26 cellular contexts compared by ENCODE assay signal in genomic region chr2:12763486-12763885, GRCh38.
"Had no signal": no experiment of that assay in that cellular context is flagged by ENCODE, and none has a peak within 500 bp of the region (broad histone marks: within the 10 kb centered on the region; RNA-seq: fewer than 3 reads in every experiment).

No MANE protein-coding gene starts in this region.

- H3K27ac ChIP-seq: ovary, right atrium auricular region, testis, thyroid gland, transverse colon, upper lobe of right lung had no signal

- DNase-seq: islet precursor cell; left ventricle myocardium inferior; mesendoderm; mucosa of descending colon; naive thymus-derived CD4-positive, alpha-beta T cell; nucleus accumbens; ovary; stimulated activated CD4-positive, alpha-beta T cell treated with anti-CD3 and anti-CD28 coated beads, Interleukin-12 subunit alpha, Interleukin-12 subunit beta, amount 100 ng/mL, for 4 hours; stimulated activated CD4-positive, alpha-beta T cell treated with anti-CD3 and anti-CD28 coated beads, Interleukin-15, amount 100 ng/mL, for 24 hours; stimulated activated CD4-positive, alpha-beta T cell treated with anti-CD3 and anti-CD28 coated beads, Interleukin-2, amount 100 ng/mL, for 24 hours; stimulated activated CD4-positive, alpha-beta T cell treated with anti-CD3 and anti-CD28 coated beads, Interleukin-4, amount 100 ng/mL, for 1 hour; stimulated activated naive B cell treated with anti-CD40 and anti-IgM and Interleukin-4, amounts not matched to agents 10 μg/mL and 1 μg/mL and 100 μg/mL, for 72 hours; stimulated activated naive CD8-positive, alpha-beta T cell treated with anti-CD3 and anti-CD28 coated beads, Interleukin-15, Interleukin-2, amounts not matched to agents 100 U/mL and 50 U/mL, for 24 hours; stomach; testis; thyroid gland; transverse colon; upper lobe of right lung had no signal

- H3K9me3 Mint-ChIP-seq: natural killer cell treated with Interleukin-12 subunit alpha and Interleukin-12 subunit beta and Interleukin-15 and Interleukin-18, amount 100 ng/mL, for 72 hours; neural crest cell had no signal

- H3K36me3 Mint-ChIP-seq: mesothelial cell of epicardium; naive thymus-derived CD4-positive, alpha-beta T cell; natural killer cell treated with Interleukin-12 subunit alpha and Interleukin-12 subunit beta and Interleukin-15 and Interleukin-18, amount 100 ng/mL, for 72 hours; stimulated activated naive B cell treated with anti-CD40 and anti-IgM and Interleukin-4, amounts not matched to agents 10 μg/mL and 1 μg/mL and 100 μg/mL, for 72 hours had no signal

- H3K36me3 ChIP-seq: left ventricle myocardium inferior, ovary, right atrium auricular region, stomach, thyroid gland, transverse colon, upper lobe of right lung had no signal

- H3K27me3 ChIP-seq: ovary, right atrium auricular region, stomach, testis, thyroid gland, transverse colon, upper lobe of right lung had no signal

- H3K27ac Mint-ChIP-seq: mesothelial cell of epicardium; natural killer cell treated with Interleukin-12 subunit alpha and Interleukin-12 subunit beta and Interleukin-15 and Interleukin-18, amount 100 ng/mL, for 72 hours; progenitor cell of endocrine pancreas; stimulated activated naive B cell treated with anti-CD40 and anti-IgM and Interleukin-4, amounts not matched to agents 10 μg/mL and 1 μg/mL and 100 μg/mL, for 72 hours had no signal

- FAIRE-seq: urothelium cell line had no signal

- H3K4me3 Mint-ChIP-seq: mesothelial cell of epicardium; naive thymus-derived CD4-positive, alpha-beta T cell; natural killer cell treated with Interleukin-12 subunit alpha and Interleukin-12 subunit beta and Interleukin-15 and Interleukin-18, amount 100 ng/mL, for 72 hours; neural crest cell; stimulated activated naive B cell treated with anti-CD40 and anti-IgM and Interleukin-4, amounts not matched to agents 10 μg/mL and 1 μg/mL and 100 μg/mL, for 72 hours had no signal

- H3K4me1 Mint-ChIP-seq: mesothelial cell of epicardium; stimulated activated naive B cell treated with anti-CD40 and anti-IgM and Interleukin-4, amounts not matched to agents 10 μg/mL and 1 μg/mL and 100 μg/mL, for 72 hours had no signal

- H3K9me3 ChIP-seq: mucosa of descending colon, ovary, right atrium auricular region, stomach, testis, thyroid gland, transverse colon, upper lobe of right lung had no signal

- H3K4me3 ChIP-seq: left ventricle myocardium inferior, lung, mucosa of descending colon, ovary, right atrium auricular region, skin epidermis, stomach, testis, thyroid gland, transverse colon, upper lobe of right lung had no signal

- H3K4me1 ChIP-seq: right atrium auricular region, testis, thyroid gland, upper lobe of right lung had no signal
